1 cellular context compared by ENCODE assay signal in the genomic region with DNA sequence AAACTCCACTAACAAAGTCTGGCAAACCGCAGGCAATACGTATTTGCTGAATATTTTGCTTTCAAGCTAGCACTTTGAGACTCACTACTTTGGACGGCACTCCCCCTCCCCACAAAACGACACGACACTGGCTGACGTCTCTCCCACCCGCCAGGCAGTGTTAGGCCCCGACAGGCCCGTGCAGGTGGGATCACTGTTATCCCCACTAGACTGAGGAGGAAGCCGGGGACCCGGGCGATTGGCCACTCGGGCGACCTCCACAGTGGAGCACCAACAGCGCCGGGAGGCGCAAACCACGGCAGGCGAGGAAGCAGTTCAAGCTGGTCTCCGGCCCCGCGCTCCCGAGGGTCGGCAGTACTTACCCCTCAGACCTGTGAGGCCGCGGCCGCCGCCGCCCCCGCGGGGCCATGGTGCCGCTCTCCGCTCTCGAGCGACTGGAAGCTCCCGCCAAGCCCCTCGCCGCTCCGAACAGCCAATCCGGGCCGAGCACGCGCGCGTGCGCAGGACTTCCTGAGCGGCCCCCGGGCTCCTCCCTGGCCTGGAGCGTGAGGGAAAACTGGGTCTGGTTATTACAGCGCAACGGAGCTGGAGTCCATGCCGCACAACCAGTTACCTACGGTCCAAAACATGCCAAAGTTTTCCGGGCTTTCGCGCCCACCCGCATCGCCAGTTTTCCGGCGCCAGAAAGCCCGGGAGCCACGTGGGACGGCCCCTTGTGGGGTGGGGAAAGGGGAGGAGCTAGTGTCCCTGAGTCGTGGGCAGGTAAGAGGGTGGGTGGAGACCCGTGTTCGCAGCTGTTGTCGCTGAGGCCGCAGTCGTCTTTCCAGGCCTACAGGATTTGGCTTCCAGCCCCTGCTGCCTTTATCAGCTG.
TF ChIP-seq lines count a peak whose summit lies in the region.

A gene with protein sequence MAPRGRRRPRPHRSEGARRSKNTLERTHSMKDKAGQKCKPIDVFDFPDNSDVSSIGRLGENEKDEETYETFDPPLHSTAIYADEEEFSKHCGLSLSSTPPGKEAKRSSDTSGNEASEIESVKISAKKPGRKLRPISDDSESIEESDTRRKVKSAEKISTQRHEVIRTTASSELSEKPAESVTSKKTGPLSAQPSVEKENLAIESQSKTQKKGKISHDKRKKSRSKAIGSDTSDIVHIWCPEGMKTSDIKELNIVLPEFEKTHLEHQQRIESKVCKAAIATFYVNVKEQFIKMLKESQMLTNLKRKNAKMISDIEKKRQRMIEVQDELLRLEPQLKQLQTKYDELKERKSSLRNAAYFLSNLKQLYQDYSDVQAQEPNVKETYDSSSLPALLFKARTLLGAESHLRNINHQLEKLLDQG (minus strand): TSS at position 443 of the 871 bp plus-strand sequence. CDS start 34 bp downstream, at position 409.

TF ChIP-seq in HCT116, 20 proteins besides CTCF, POLR2A, EP300 and RAD21 (continued from another document):
- TF ChIP-seq, protein P1, sequence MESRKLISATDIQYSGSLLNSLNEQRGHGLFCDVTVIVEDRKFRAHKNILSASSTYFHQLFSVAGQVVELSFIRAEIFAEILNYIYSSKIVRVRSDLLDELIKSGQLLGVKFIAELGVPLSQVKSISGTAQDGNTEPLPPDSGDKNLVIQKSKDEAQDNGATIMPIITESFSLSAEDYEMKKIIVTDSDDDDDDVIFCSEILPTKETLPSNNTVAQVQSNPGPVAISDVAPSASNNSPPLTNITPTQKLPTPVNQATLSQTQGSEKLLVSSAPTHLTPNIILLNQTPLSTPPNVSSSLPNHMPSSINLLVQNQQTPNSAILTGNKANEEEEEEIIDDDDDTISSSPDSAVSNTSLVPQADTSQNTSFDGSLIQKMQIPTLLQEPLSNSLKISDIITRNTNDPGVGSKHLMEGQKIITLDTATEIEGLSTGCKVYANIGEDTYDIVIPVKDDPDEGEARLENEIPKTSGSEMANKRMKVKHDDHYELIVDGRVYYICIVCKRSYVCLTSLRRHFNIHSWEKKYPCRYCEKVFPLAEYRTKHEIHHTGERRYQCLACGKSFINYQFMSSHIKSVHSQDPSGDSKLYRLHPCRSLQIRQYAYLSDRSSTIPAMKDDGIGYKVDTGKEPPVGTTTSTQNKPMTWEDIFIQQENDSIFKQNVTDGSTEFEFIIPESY (IDR thresholded peaks at IDR 0.05; ENCODE audit: extremely low read depth, insufficient replicate concordance, low read length): no peak
- TF ChIP-seq, protein P2, sequence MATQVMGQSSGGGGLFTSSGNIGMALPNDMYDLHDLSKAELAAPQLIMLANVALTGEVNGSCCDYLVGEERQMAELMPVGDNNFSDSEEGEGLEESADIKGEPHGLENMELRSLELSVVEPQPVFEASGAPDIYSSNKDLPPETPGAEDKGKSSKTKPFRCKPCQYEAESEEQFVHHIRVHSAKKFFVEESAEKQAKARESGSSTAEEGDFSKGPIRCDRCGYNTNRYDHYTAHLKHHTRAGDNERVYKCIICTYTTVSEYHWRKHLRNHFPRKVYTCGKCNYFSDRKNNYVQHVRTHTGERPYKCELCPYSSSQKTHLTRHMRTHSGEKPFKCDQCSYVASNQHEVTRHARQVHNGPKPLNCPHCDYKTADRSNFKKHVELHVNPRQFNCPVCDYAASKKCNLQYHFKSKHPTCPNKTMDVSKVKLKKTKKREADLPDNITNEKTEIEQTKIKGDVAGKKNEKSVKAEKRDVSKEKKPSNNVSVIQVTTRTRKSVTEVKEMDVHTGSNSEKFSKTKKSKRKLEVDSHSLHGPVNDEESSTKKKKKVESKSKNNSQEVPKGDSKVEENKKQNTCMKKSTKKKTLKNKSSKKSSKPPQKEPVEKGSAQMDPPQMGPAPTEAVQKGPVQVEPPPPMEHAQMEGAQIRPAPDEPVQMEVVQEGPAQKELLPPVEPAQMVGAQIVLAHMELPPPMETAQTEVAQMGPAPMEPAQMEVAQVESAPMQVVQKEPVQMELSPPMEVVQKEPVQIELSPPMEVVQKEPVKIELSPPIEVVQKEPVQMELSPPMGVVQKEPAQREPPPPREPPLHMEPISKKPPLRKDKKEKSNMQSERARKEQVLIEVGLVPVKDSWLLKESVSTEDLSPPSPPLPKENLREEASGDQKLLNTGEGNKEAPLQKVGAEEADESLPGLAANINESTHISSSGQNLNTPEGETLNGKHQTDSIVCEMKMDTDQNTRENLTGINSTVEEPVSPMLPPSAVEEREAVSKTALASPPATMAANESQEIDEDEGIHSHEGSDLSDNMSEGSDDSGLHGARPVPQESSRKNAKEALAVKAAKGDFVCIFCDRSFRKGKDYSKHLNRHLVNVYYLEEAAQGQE (IDR thresholded peaks at IDR 0.05; ENCODE audit: low read depth): no peak
- TF ChIP-seq ELF1 (IDR thresholded peaks at IDR 0.05; ENCODE audit: borderline replicate concordance, low read depth) (no peak), SP1 (IDR thresholded peaks at IDR 0.05; ENCODE audit: low read depth) (peak; percentile 100), CBX3 (IDR thresholded peaks at IDR 0.05; ENCODE audit: low read depth) (peak; percentile 82; the same call in 1 of the 2 replicates), JUND (IDR thresholded peaks at IDR 0.05) (peak; percentile 98), POLR2AphosphoS5 (IDR thresholded peaks at IDR 0.05; ENCODE audit: low read depth, low read length) (peak; percentile 79), YY1 (IDR thresholded peaks at IDR 0.05; ENCODE audit: extremely low read depth, insufficient replicate concordance, low read depth, low read length) (peak; percentile 68)
- TF ChIP-seq, protein P3, sequence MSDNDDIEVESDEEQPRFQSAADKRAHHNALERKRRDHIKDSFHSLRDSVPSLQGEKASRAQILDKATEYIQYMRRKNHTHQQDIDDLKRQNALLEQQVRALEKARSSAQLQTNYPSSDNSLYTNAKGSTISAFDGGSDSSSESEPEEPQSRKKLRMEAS (IDR thresholded peaks at IDR 0.05): peak; percentile 94
TF ChIP-seq in HCT116: peak in this region for 10.
